12 cellular contexts compared by ENCODE assay signal in genomic region chr22:50400406-50400805, GRCh38. TPM values are rescaled to one million over a fixed set of nuclear protein-coding genes. Genes with fewer than 3 reads are reported as not detected.
DNase-seq lines count a peak whose midpoint lies in the region; ATAC-seq and TF ChIP-seq lines count a peak whose summit lies in the region.
"Had no signal": no experiment of that assay in that cellular context is flagged by ENCODE, and none has a peak within 500 bp of the region (broad histone marks: within the 10 kb centered on the region; RNA-seq: fewer than 3 reads in every experiment).

No MANE protein-coding gene starts in this region.

- peaks cover 80% of the 10 kb centered on the region for H3K4me1 Mint-ChIP-seq in dendritic cell treated with granulocyte-macrophage colony-stimulating factor and Interleukin-4, amounts not matched to agents 40 ng/mL and 50 ng/mL, for 4 days (ENCODE audit: low read depth)
- H3K4me1 Mint-ChIP-seq in neural crest cell (peaks cover 14% of the 10 kb centered on the region), Caco-2 (ENCODE audit: low read depth, unreplicated experiment) (peaks cover 12% of the 10 kb centered on the region)

- intact Hi-C loops in dendritic cell treated with granulocyte-macrophage colony-stimulating factor and Interleukin-4, amounts not matched to agents 40 ng/mL and 50 ng/mL, for 4 days (cut with micrococcal nuclease) = no loop called here
- intact Hi-C loops in Caco-2 (cut with micrococcal nuclease; ENCODE audit: unreplicated experiment) = no loop called here

- no peaks in the 10 kb centered on the region for H3F3A ChIP-seq in OCI-LY1 (ENCODE audit: insufficient read depth, low read length)

- H3K27ac ChIP-seq in BLaER1 treated with 17β-estradiol and CSF1 and Interleukin-3, amounts not matched to agents 10 nM and 100 nM = peak overlapping the region; percentile 9 to 80 (median 72); a peak in 20 of 22 replicates
- H3K27ac ChIP-seq in OCI-LY1 (ENCODE audit: low read depth, low read length, poor library complexity, severe bottlenecking) = peak overlapping the region; percentile 34

- no peaks in the 10 kb centered on the region for H3K9me2 ChIP-seq in OCI-LY1 (ENCODE audit: low read depth, low read length)
- H3K9me2 ChIP-seq: SK-N-SH had no signal

- TF ChIP-seq CTCF in OCI-LY1 (IDR thresholded peaks at IDR 0.05; ENCODE audit: low read length) (no peak), neural crest cell (conservative IDR thresholded peaks at IDR 0.05) (no peak), Caco-2 (IDR thresholded peaks at IDR 0.05; ENCODE audit: insufficient read depth in 1 of 2, low read depth in 1 of 2, low read length in 1 of 2, severe bottlenecking in 1 of 2, unreplicated experiment in 1 of 2) (no peak)

- CTCF ChIA-PET in Caco-2 (lab: Charles Lee) = interaction anchor here (0.6 to 1.9 kb wide), 5 partner anchors 13 to 108 kb away, joined by 3 to 8 read pairs (median 4); partner anchors contain the start of gene NCAPH2

- H3K79me2 ChIP-seq in OCI-LY1 (ENCODE audit: insufficient read depth, low read length) = no peaks in the 10 kb centered on the region

- H3K4me1 ChIP-seq in BLaER1 treated with 17β-estradiol and CSF1 and Interleukin-3, amounts not matched to agents 10 nM and 100 nM = peaks cover 69 to 89% (median 80%) of the 10 kb centered on the region in 10 experiments
- H3K4me1 ChIP-seq in OCI-LY1 (ENCODE audit: insufficient read depth, low read length, severe bottlenecking) (peaks cover 25% of the 10 kb centered on the region), Caco-2 (peaks cover 24% of the 10 kb centered on the region)

- peaks cover 8 to 81% (median 45%) of the 10 kb centered on the region in 11 experiments; a peak in 20 of 22 replicates for H4K20me1 ChIP-seq in BLaER1 treated with 17β-estradiol and CSF1 and Interleukin-3, amounts not matched to agents 10 nM and 100 nM
- H4K20me1 ChIP-seq in OCI-LY1 (ENCODE audit: insufficient read depth, low read length) = no peaks in the 10 kb centered on the region

- POLR2A ChIA-PET in Caco-2 (lab: Charles Lee) = interaction anchor here (0.6 kb wide), 1 partner anchor 31 kb away, joined by 3 read pairs; no protein-coding TSS in a partner anchor

- H3K9ac ChIP-seq in BLaER1 treated with 17β-estradiol and CSF1 and Interleukin-3, amounts not matched to agents 10 nM and 100 nM = peak overlapping the region in 10 of 11 experiments; percentile 21 to 72 (median 62); a peak in 16 of 22 replicates
- no peak overlapping the region for H3K9ac ChIP-seq in OCI-LY1 (ENCODE audit: low read length)
- H3K9ac ChIP-seq: SK-N-SH had no signal

- peak overlapping the region; percentile 73 to 99 (median 94) for H3K4me2 ChIP-seq in BLaER1 treated with 17β-estradiol and CSF1 and Interleukin-3, amounts not matched to agents 10 nM and 100 nM
- no peak overlapping the region for H3K4me2 ChIP-seq in OCI-LY1 (ENCODE audit: low read length)
- H3K4me2 ChIP-seq: SK-N-SH had no signal

- ATAC-seq in GM21360 (IDR thresholded peaks at IDR 0.05; ENCODE audit: unreplicated experiment) (no peak), GM18867 (IDR thresholded peaks at IDR 0.05; ENCODE audit: unreplicated experiment) (no peak)

- peak overlapping the region in 4 of 10 experiments; percentile 18 to 59 (median 35); a peak in 4 of 20 replicates for H3K4me3 ChIP-seq in BLaER1 treated with 17β-estradiol and CSF1 and Interleukin-3, amounts not matched to agents 10 nM and 100 nM
- H3K4me3 ChIP-seq in OCI-LY1 (ENCODE audit: low read depth, low read length, poor library complexity, severe bottlenecking) (no peak overlapping the region), Caco-2 (ENCODE audit: low read depth, low read length) (no peak overlapping the region)

- H3K36me3 ChIP-seq in BLaER1 treated with 17β-estradiol and CSF1 and Interleukin-3, amounts not matched to agents 10 nM and 100 nM = peaks cover 5 to 48% (median 22%) of the 10 kb centered on the region in 11 experiments; a peak in 21 of 22 replicates
- H3K36me3 ChIP-seq in OCI-LY1 (ENCODE audit: insufficient read depth, low read length) (peaks cover 51% of the 10 kb centered on the region), Caco-2 (ENCODE audit: control insufficient read depth, insufficient read depth, low read length) (peaks cover 6% of the 10 kb centered on the region)

- H3K27me3 Mint-ChIP-seq in dendritic cell treated with granulocyte-macrophage colony-stimulating factor and Interleukin-4, amounts not matched to agents 40 ng/mL and 50 ng/mL, for 4 days = no peaks in the 10 kb centered on the region
- H3K27me3 Mint-ChIP-seq in neural crest cell (ENCODE audit: low read depth) (no peaks in the 10 kb centered on the region), Caco-2 (ENCODE audit: insufficient read depth, unreplicated experiment) (no peaks in the 10 kb centered on the region)

- BruUV-seq in Caco-2 (replicated peaks; lab: Mats Ljungman, UMichigan) = no TSS peak

- no peaks in the 10 kb centered on the region for H3K27me3 ChIP-seq in BLaER1 treated with 17β-estradiol and CSF1 and Interleukin-3, amounts not matched to agents 10 nM and 100 nM
- no peaks in the 10 kb centered on the region for H3K27me3 ChIP-seq in OCI-LY1 (ENCODE audit: insufficient read depth, low read length)
- no peaks in the 10 kb centered on the region for H3K27me3 ChIP-seq in Caco-2 (replicated peaks; ENCODE audit: control insufficient read depth, insufficient read depth, low read length)

- H3K36me3 Mint-ChIP-seq in dendritic cell treated with granulocyte-macrophage colony-stimulating factor and Interleukin-4, amounts not matched to agents 40 ng/mL and 50 ng/mL, for 4 days (ENCODE audit: low read depth) = peaks cover 34% of the 10 kb centered on the region
- H3K36me3 Mint-ChIP-seq in neural crest cell (ENCODE audit: low read depth) (peaks cover 3% of the 10 kb centered on the region), Caco-2 (ENCODE audit: insufficient read depth, unreplicated experiment) (peaks cover 60% of the 10 kb centered on the region)
- H3K36me3 Mint-ChIP-seq: activated naive CD4-positive, alpha-beta T cell treated with anti-CD3 and anti-CD28 coated beads, Interleukin-2, amount 50 U/mL, for 72 hours had no signal

- H3K27ac Mint-ChIP-seq in dendritic cell treated with granulocyte-macrophage colony-stimulating factor and Interleukin-4, amounts not matched to agents 40 ng/mL and 50 ng/mL, for 4 days = peak overlapping the region; percentile 86
- H3K27ac Mint-ChIP-seq in neural crest cell (ENCODE audit: unreplicated experiment) (peak overlapping the region; percentile 69), Caco-2 (ENCODE audit: unreplicated experiment) (no peak overlapping the region)

- no peaks in the 10 kb centered on the region for H3K9me3 ChIP-seq in BLaER1 treated with 17β-estradiol and CSF1 and Interleukin-3, amounts not matched to agents 10 nM and 100 nM (replicated peaks in 1 of 11)
- H3K9me3 ChIP-seq in OCI-LY1 (ENCODE audit: low read length) (no peaks in the 10 kb centered on the region), Caco-2 (no peaks in the 10 kb centered on the region)
- H3K9me3 ChIP-seq: SK-N-SH had no signal

- H2AFZ ChIP-seq in OCI-LY1 (ENCODE audit: low read length) = no peak overlapping the region

- DNase-seq in neural crest cell (ENCODE audit: low read depth, low spot score) (no peak), Caco-2 (no peak), HT-29 (ENCODE audit: low spot score) (no peak)
- DNase-seq: HCEC 1CT; stimulated activated naive CD4-positive, alpha-beta T cell had no signal

- H3K9me3 Mint-ChIP-seq in dendritic cell treated with granulocyte-macrophage colony-stimulating factor and Interleukin-4, amounts not matched to agents 40 ng/mL and 50 ng/mL, for 4 days = no peaks in the 10 kb centered on the region
- H3K9me3 Mint-ChIP-seq in neural crest cell (no peaks in the 10 kb centered on the region), Caco-2 (ENCODE audit: unreplicated experiment) (no peaks in the 10 kb centered on the region)
- H3K9me3 Mint-ChIP-seq: activated naive CD4-positive, alpha-beta T cell treated with anti-CD3 and anti-CD28 coated beads, Interleukin-2, amount 50 U/mL, for 72 hours had no signal

- peak overlapping the region; percentile 57 for H3K4me3 Mint-ChIP-seq in dendritic cell treated with granulocyte-macrophage colony-stimulating factor and Interleukin-4, amounts not matched to agents 40 ng/mL and 50 ng/mL, for 4 days
- H3K4me3 Mint-ChIP-seq in neural crest cell (no peak overlapping the region), Caco-2 (ENCODE audit: unreplicated experiment) (no peak overlapping the region)

RNA-seq across cellular contexts. Expression of gene PPP6R2, which starts 57.3 kb away (rescaled TPM):
- total RNA-seq in neural crest cell (54.8 and 55.9 TPM in 2 replicates), Caco-2 (2022) (55.5 and 60.7 TPM in 2 replicates)
- total RNA-seq in HT-29 (2014; rRNA removed; shearing (Covaris generic)) = 54.1 and 56.7 TPM in 2 replicates
